ENCODE assay signal across 5 cellular contexts in the genomic region with DNA sequence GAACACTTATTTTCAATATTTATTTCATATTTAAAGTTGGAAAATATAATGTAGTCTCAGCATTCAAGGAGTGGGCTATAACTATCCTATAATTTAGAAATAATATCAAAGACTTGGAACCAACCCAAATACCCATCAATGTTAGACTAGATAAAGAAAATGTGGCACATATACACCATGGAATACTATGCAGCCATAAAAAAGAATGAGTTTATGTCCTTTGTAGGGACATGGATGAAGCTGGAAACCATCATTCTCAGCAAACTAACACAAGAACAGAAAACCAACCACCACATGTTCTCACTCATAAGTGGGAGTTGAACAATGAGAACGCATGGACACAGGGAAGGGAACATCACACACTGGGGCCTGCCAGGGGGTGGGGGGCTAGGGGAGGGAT. TPM values are rescaled to one million over a fixed set of nuclear protein-coding genes. Genes with fewer than 3 reads are reported as not detected.
"Had no signal": no experiment of that assay in that cellular context is flagged by ENCODE, and none has a peak within 500 bp of the region (broad histone marks: within the 10 kb centered on the region; RNA-seq: fewer than 3 reads in every experiment).

No MANE protein-coding gene starts in this region.

RNA-seq across cellular contexts. Expression of a gene that starts 33.8 kb away (rescaled TPM):
- total RNA-seq: HFFc6 had no signal

RNA-seq across cellular contexts. Expression of a gene that starts 37.6 kb away (rescaled TPM):
- total RNA-seq: GM23338, H1, H7, H9, HFFc6 had no signal
- polyA plus RNA-seq: GM23338 had no signal
